In the genomic region with DNA sequence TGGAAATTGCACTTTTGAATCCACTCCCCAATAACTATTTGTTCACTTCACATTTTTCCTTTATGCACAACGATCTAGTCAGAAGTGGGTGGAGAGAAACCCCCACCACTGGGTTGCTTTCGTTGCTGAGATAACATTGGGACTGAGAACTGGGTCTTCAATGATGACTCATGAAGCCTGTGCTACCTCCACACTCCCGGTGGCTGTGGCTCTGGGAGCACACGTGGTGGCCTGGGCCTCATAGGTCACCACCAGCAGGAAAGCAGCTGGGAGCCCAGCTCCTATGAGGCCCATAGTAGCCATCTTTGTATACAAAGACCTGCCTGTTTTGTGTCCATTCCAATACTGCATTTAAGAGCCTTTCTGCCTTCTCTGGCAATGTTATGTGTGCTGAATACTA, we compare ENCODE assay signal across 16 cellular contexts.
DNase-seq lines count a peak whose midpoint lies in the region; ATAC-seq and TF ChIP-seq lines count a peak whose summit lies in the region.
"Had no signal": no experiment of that assay in that cellular context is flagged by ENCODE, and none has a peak within 500 bp of the region (broad histone marks: within the 10 kb centered on the region; RNA-seq: fewer than 3 reads in every experiment).

No MANE protein-coding gene starts in this region.

- TF ChIP-seq EP300 in transverse colon (IDR thresholded peaks at IDR 0.05; ENCODE audit: low read depth) = no peak

- no peak overlapping the region for H3K27ac ChIP-seq in transverse colon
- H3K27ac ChIP-seq: C4-2B, RWPE1 had no signal

- no peak overlapping the region for H3K4me3 ChIP-seq in transverse colon
- H3K4me3 ChIP-seq: MG63 had no signal

- H3K4me1 ChIP-seq in transverse colon = no peaks in the 10 kb centered on the region

- ATAC-seq in activated T-helper 17 cell treated with anti-CD3 and anti-CD28 coated beads, Interleukin-2, amount 50 U/mL, for 72 hours (replicated peaks) = peak; percentile 67
- ATAC-seq in HG02970 (IDR thresholded peaks at IDR 0.05; ENCODE audit: low FRiP score, unreplicated experiment) = no peak
- no peak for ATAC-seq in GM21515 (IDR thresholded peaks at IDR 0.05; ENCODE audit: unreplicated experiment)
- ATAC-seq: SK-N-SH treated with all-trans-retinoic acid at 6 μM for 48 hours had no signal

- H3K9me3 Mint-ChIP-seq in activated CD4-positive, alpha-beta memory T cell treated with anti-CD3 and anti-CD28 coated beads for 36 hours = no peaks in the 10 kb centered on the region
- H3K9me3 Mint-ChIP-seq in activated CD4-positive, alpha-beta memory T cell treated with anti-CD3 and anti-CD28 coated beads, Interleukin-2, amount 10 ng/mL, durations not matched to agents 7 days and 5 days = no peaks in the 10 kb centered on the region
- H3K9me3 Mint-ChIP-seq in activated T-helper 17 cell treated with anti-CD3 and anti-CD28 coated beads, Interleukin-2, amount 50 U/mL, for 72 hours = no peaks in the 10 kb centered on the region

- peak; percentile 15 for DNase-seq in activated CD4-positive, alpha-beta memory T cell treated with anti-CD3 and anti-CD28 coated beads for 36 hours
- DNase-seq in activated CD4-positive, alpha-beta memory T cell treated with anti-CD3 and anti-CD28 coated beads, Interleukin-2, amount 10 ng/mL, durations not matched to agents 7 days and 5 days = no peak
- peak; percentile 42 for DNase-seq in myocyte (ENCODE audit: low read depth)
- DNase-seq in transverse colon = no peak
- DNase-seq: GOT3, HCEC 1CT, Kasumi-1, MG63, NCI-H1930, SHP77 treated with DMSO at 0.1 percent for 48 hours had no signal

- H3K36me3 Mint-ChIP-seq in activated CD4-positive, alpha-beta memory T cell treated with anti-CD3 and anti-CD28 coated beads for 36 hours = no peaks in the 10 kb centered on the region
- H3K36me3 Mint-ChIP-seq in activated CD4-positive, alpha-beta memory T cell treated with anti-CD3 and anti-CD28 coated beads, Interleukin-2, amount 10 ng/mL, durations not matched to agents 7 days and 5 days (ENCODE audit: low read depth) = no peaks in the 10 kb centered on the region
- no peaks in the 10 kb centered on the region for H3K36me3 Mint-ChIP-seq in activated T-helper 17 cell treated with anti-CD3 and anti-CD28 coated beads, Interleukin-2, amount 50 U/mL, for 72 hours (ENCODE audit: low read depth)

- POLR2A ChIA-PET in activated CD4-positive, alpha-beta memory T cell treated with anti-CD3 and anti-CD28 coated beads for 36 hours (lab: Charles Lee) = no interaction called here
- POLR2A ChIA-PET in activated CD4-positive, alpha-beta memory T cell treated with anti-CD3 and anti-CD28 coated beads, Interleukin-2, amount 10 ng/mL, durations not matched to agents 7 days and 5 days (lab: Charles Lee) = no interaction called here

- in situ Hi-C loops in transverse colon (cut with MboI; ENCODE audit: low pct_ligation_motif_present in 1 of 4, low pct_unique_long_range_greater_than_20kb in 1 of 4, low sequenced_read_pairs in 3 of 4) = loop anchor here in 3 of 4 donors (10.0 kb wide), 1 partner anchor 660 kb away; the partner anchor contains the start of gene SAMD5 (in 3 of the 3)

- no peaks in the 10 kb centered on the region for H3K9me3 ChIP-seq in transverse colon
- H3K9me3 ChIP-seq: MG63 had no signal

- H3K27me3 Mint-ChIP-seq in activated CD4-positive, alpha-beta memory T cell treated with anti-CD3 and anti-CD28 coated beads for 36 hours = peaks cover 6% of the 10 kb centered on the region
- H3K27me3 Mint-ChIP-seq in activated CD4-positive, alpha-beta memory T cell treated with anti-CD3 and anti-CD28 coated beads, Interleukin-2, amount 10 ng/mL, durations not matched to agents 7 days and 5 days = peaks cover 5% of the 10 kb centered on the region
- peaks cover 10% of the 10 kb centered on the region for H3K27me3 Mint-ChIP-seq in activated T-helper 17 cell treated with anti-CD3 and anti-CD28 coated beads, Interleukin-2, amount 50 U/mL, for 72 hours

- CTCF ChIA-PET in activated CD4-positive, alpha-beta memory T cell treated with anti-CD3 and anti-CD28 coated beads for 36 hours (lab: Charles Lee) = interaction anchor here (0.8 to 3.2 kb wide), 4 partner anchors 15 to 657 kb away, joined by 3 to 32 read pairs (median 16); no protein-coding TSS in a partner anchor
- CTCF ChIA-PET in activated CD4-positive, alpha-beta memory T cell treated with anti-CD3 and anti-CD28 coated beads, Interleukin-2, amount 10 ng/mL, durations not matched to agents 7 days and 5 days (lab: Charles Lee) = interaction anchor here (1.1 to 3.0 kb wide), 6 partner anchors 12 to 660 kb away, joined by 3 to 12 read pairs (median 10); no protein-coding TSS in a partner anchor

- peaks cover 5% of the 10 kb centered on the region for H3K4me1 Mint-ChIP-seq in activated CD4-positive, alpha-beta memory T cell treated with anti-CD3 and anti-CD28 coated beads for 36 hours (ENCODE audit: low read depth)
- no peaks in the 10 kb centered on the region for H3K4me1 Mint-ChIP-seq in activated CD4-positive, alpha-beta memory T cell treated with anti-CD3 and anti-CD28 coated beads, Interleukin-2, amount 10 ng/mL, durations not matched to agents 7 days and 5 days
- H3K4me1 Mint-ChIP-seq in activated T-helper 17 cell treated with anti-CD3 and anti-CD28 coated beads, Interleukin-2, amount 50 U/mL, for 72 hours = no peaks in the 10 kb centered on the region

- H3K27me3 ChIP-seq in transverse colon = no peaks in the 10 kb centered on the region
- H3K27me3 ChIP-seq: MG63 had no signal

- H3K4me3 Mint-ChIP-seq in activated CD4-positive, alpha-beta memory T cell treated with anti-CD3 and anti-CD28 coated beads for 36 hours = no peak overlapping the region
- no peak overlapping the region for H3K4me3 Mint-ChIP-seq in activated CD4-positive, alpha-beta memory T cell treated with anti-CD3 and anti-CD28 coated beads, Interleukin-2, amount 10 ng/mL, durations not matched to agents 7 days and 5 days
- no peak overlapping the region for H3K4me3 Mint-ChIP-seq in activated T-helper 17 cell treated with anti-CD3 and anti-CD28 coated beads, Interleukin-2, amount 50 U/mL, for 72 hours

- H3K27ac Mint-ChIP-seq in activated CD4-positive, alpha-beta memory T cell treated with anti-CD3 and anti-CD28 coated beads for 36 hours = no peak overlapping the region
- H3K27ac Mint-ChIP-seq in activated CD4-positive, alpha-beta memory T cell treated with anti-CD3 and anti-CD28 coated beads, Interleukin-2, amount 10 ng/mL, durations not matched to agents 7 days and 5 days = no peak overlapping the region
- no peak overlapping the region for H3K27ac Mint-ChIP-seq in activated T-helper 17 cell treated with anti-CD3 and anti-CD28 coated beads, Interleukin-2, amount 50 U/mL, for 72 hours

- WGBS in transverse colon (ENCODE audit: low coverage in 1 of 2), 2 donors = 81% methylated on average over 4 of the region's 4 CpGs; no CpG with 5 or more reads in 1 of the 2 donors

- no peaks in the 10 kb centered on the region for H3K36me3 ChIP-seq in transverse colon
- H3K36me3 ChIP-seq: MG63 had no signal

- TF ChIP-seq CTCF in transverse colon (IDR thresholded peaks at IDR 0.05) = no peak

- intact Hi-C loops in activated CD4-positive, alpha-beta memory T cell treated with anti-CD3 and anti-CD28 coated beads for 36 hours (cut with micrococcal nuclease) = loop anchor here (5.0 kb wide), 1 partner anchor 772 kb away; no protein-coding TSS in a partner anchor
- intact Hi-C loops in transverse colon (cut with DNase I; ENCODE audit: low total_unique reads) = no loop called here

- no peak for TF ChIP-seq POLR2A in transverse colon (IDR thresholded peaks at IDR 0.05)

Comparison
In these comparisons a context has a peak if more than half of its experiments do, and no peak if none do; other contexts are left out.
1. DNase-seq: peak in activated CD4-positive, alpha-beta memory T cell treated with anti-CD3 and anti-CD28 coated beads for 36 hours (single experiment) and myocyte (single experiment); none in activated CD4-positive, alpha-beta memory T cell treated with anti-CD3 and anti-CD28 coated beads, Interleukin-2, amount 10 ng/mL, durations not matched to agents 7 days and 5 days (single experiment) and transverse colon (single experiment).